ENCODE assay signal across 14 cellular contexts in the genomic region with DNA sequence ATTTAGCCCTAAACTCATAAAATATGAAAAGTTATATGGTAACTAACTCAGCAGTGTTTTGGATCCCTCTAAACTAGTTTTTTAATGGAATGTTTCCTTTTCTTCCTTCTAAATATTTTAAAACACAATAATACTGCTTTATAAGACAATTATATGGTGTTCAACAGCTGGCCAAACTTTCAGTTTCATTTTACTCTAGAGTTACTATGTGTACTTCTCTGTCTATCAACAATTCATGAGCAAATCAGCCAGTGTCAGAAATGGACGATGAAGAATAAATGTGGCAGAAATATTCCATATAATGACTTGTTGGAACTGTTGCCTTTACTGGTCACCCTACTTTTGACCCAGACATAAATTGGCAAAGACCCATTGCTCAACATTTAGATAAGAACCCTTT.
"Had no signal": no experiment of that assay in that cellular context is flagged by ENCODE, and none has a peak within 500 bp of the region (broad histone marks: within the 10 kb centered on the region; RNA-seq: fewer than 3 reads in every experiment).

No MANE protein-coding gene starts in this region.

- H3K4me3 ChIP-seq: gastrocnemius medialis, left ventricle myocardium inferior had no signal

- H3K4me1 ChIP-seq: gastrocnemius medialis, left ventricle myocardium inferior had no signal

- H3K36me3 ChIP-seq: gastrocnemius medialis, left ventricle myocardium inferior had no signal

- H3K27ac ChIP-seq: gastrocnemius medialis, left ventricle myocardium inferior had no signal

- H3K27me3 ChIP-seq: gastrocnemius medialis had no signal

- DNase-seq: activated CD4-positive, alpha-beta T cell treated with anti-CD3 and anti-CD28 coated beads, Interleukin-2, amount 10 ng/mL, durations not matched to agents 24 days and 14 days; activated CD8-positive, alpha-beta T cell treated with anti-CD3 and anti-CD28 coated beads, Interleukin-2, amount 10 ng/mL, durations not matched to agents 7 days and 5 days; activated naive CD4-positive, alpha-beta T cell treated with anti-CD3 and anti-CD28 coated beads, Interleukin-2, amount 10 ng/mL, durations not matched to agents 7 days and 5 days; activated naive CD8-positive, alpha-beta T cell treated with anti-CD3 and anti-CD28 coated beads, Interleukin-2, amount 50 U/mL, for 24 hours; activated T-cell treated with anti-CD3 and anti-CD28 coated beads, Interleukin-2, amount 50 U/mL, for 4 hours; anterior cingulate cortex; caudate nucleus; endodermal cell; gastrocnemius medialis; head of caudate nucleus; left ventricle myocardium inferior; naive B cell; stimulated activated CD4-positive, alpha-beta T cell treated with anti-CD3 and anti-CD28 coated beads, Interleukin-2, amount 100 ng/mL, for 24 hours; stimulated activated naive CD8-positive, alpha-beta T cell treated with anti-CD3 and anti-CD28 coated beads, Interleukin-15, amount 100 ng/mL, for 72 hours had no signal

- H3K9me3 ChIP-seq: gastrocnemius medialis had no signal

- ATAC-seq: activated CD8-positive, alpha-beta T cell treated with anti-CD3 and anti-CD28 coated beads, Interleukin-2, amount 10 ng/mL, durations not matched to agents 7 days and 5 days; activated naive CD8-positive, alpha-beta T cell treated with anti-CD3 and anti-CD28 coated beads, Interleukin-2, amount 50 U/mL, for 24 hours; activated T-cell treated with anti-CD3 and anti-CD28 coated beads, Interleukin-2, amount 50 U/mL, for 4 hours; gastrocnemius medialis; stimulated activated naive CD8-positive, alpha-beta T cell treated with anti-CD3 and anti-CD28 coated beads, Interleukin-15, amount 100 ng/mL, for 72 hours had no signal
